ENCODE assay signal across 14 cellular contexts in genomic region chrX:136021903-136022302, GRCh38. TPM values are rescaled to one million over a fixed set of nuclear protein-coding genes. Genes with fewer than 3 reads are reported as not detected.
DNase-seq lines count a peak whose midpoint lies in the region; ATAC-seq and TF ChIP-seq lines count a peak whose summit lies in the region.
"Had no signal": no experiment of that assay in that cellular context is flagged by ENCODE, and none has a peak within 500 bp of the region (broad histone marks: within the 10 kb centered on the region; RNA-seq: fewer than 3 reads in every experiment).

No MANE protein-coding gene starts in this region.

- H3K9me2 ChIP-seq in SK-N-SH = no peaks in the 10 kb centered on the region

- H3K9me3 ChIP-seq in SK-N-SH = no peaks in the 10 kb centered on the region
- H3K9me3 ChIP-seq: breast epithelium, upper lobe of right lung had no signal

- no peak overlapping the region for H3K4me3 ChIP-seq in SK-N-SH (ENCODE audit: low read depth in 2 of 2, low read length in 1 of 2)
- H3K4me3 ChIP-seq: breast epithelium, upper lobe of right lung had no signal

- H3K27me3 ChIP-seq in SK-N-SH (ENCODE audit: insufficient read depth) = no peaks in the 10 kb centered on the region
- H3K27me3 ChIP-seq: upper lobe of right lung had no signal

- POLR2A ChIA-PET in SK-N-SH (lab: Yijun Ruan, JAX) = no interaction called here

- no peak overlapping the region for H3K4me2 ChIP-seq in SK-N-SH

- no peaks in the 10 kb centered on the region for H3F3A ChIP-seq in SK-N-SH (replicated peaks; ENCODE audit: insufficient read depth)

- H3K27ac ChIP-seq in SK-N-SH (ENCODE audit: low read depth in 2 of 2, low read length in 1 of 2) = no peak overlapping the region
- H3K27ac ChIP-seq: breast epithelium, upper lobe of right lung had no signal

- DNase-seq in GM20000 (ENCODE audit: low spot score) (peak; percentile 9), dermis blood vessel endothelial cell (peak; percentile 60), middle frontal gyrus (ENCODE audit: extremely low spot score, low spot score) (no peak), SK-N-SH (no peak)
- DNase-seq: effector CD4-positive, alpha-beta T cell; NCI-H2081; stimulated activated CD4-positive, alpha-beta T cell treated with anti-CD3 and anti-CD28 coated beads, Interleukin-4, amount 100 ng/mL, for 24 hours; upper lobe of right lung had no signal

- TF ChIP-seq RAD21 in SK-N-SH (IDR thresholded peaks at IDR 0.05; ENCODE audit: low read length) = no peak

- H3K36me3 ChIP-seq in SK-N-SH (replicated peaks in 1 of 2; ENCODE audit: control insufficient read depth in 1 of 2, insufficient read depth in 2 of 2, low read length in 1 of 2) = no peaks in the 10 kb centered on the region
- H3K36me3 ChIP-seq: breast epithelium had no signal

- TF ChIP-seq EP300 in SK-N-SH (IDR thresholded peaks at IDR 0.05; ENCODE audit: borderline replicate concordance in 1 of 2, low read depth in 1 of 2, low read length in 1 of 2) = no peak

- CTCF ChIA-PET in SK-N-SH (lab: Yijun Ruan, JAX) = interaction anchor here (1.0 kb wide), 1 partner anchor 187 kb away, joined by 3 read pairs; no protein-coding TSS in a partner anchor

- no peaks in the 10 kb centered on the region for H4K20me1 ChIP-seq in SK-N-SH (ENCODE audit: insufficient read depth)

- no peaks in the 10 kb centered on the region for H3K4me1 ChIP-seq in SK-N-SH (ENCODE audit: control insufficient read depth in 1 of 2, insufficient read depth in 2 of 2, low read depth in 1 of 2, low read length in 1 of 2)
- H3K4me1 ChIP-seq: breast epithelium, upper lobe of right lung had no signal

- ATAC-seq in GM18858 (IDR thresholded peaks at IDR 0.05; ENCODE audit: unreplicated experiment) (peak; percentile 53), HG03066 (IDR thresholded peaks at IDR 0.05; ENCODE audit: low read depth, unreplicated experiment) (peak; percentile 55), GM21515 (IDR thresholded peaks at IDR 0.05; ENCODE audit: unreplicated experiment) (no peak)
- ATAC-seq: Panc1, sciatic nerve, upper lobe of right lung had no signal

- 57% methylated on average over 1 of the region's 1 CpG for WGBS in SK-N-SH (ENCODE audit: low lambda C conversion rate)

- TF ChIP-seq CTCF in GM20000 (IDR thresholded peaks at IDR 0.05; ENCODE audit: extremely low read depth, missing control alignments) = no peak
- TF ChIP-seq CTCF in SK-N-SH (IDR thresholded peaks at IDR 0.05) = no peak

- H3K79me2 ChIP-seq in SK-N-SH (ENCODE audit: insufficient read depth) = no peaks in the 10 kb centered on the region

- H3K9ac ChIP-seq in SK-N-SH = no peak overlapping the region

- no peak overlapping the region for H2AFZ ChIP-seq in SK-N-SH (ENCODE audit: low read depth)

TF ChIP-seq in SK-N-SH, 30 proteins besides CTCF, POLR2A, EP300 and RAD21:
- TF ChIP-seq YY1 (IDR thresholded peaks at IDR 0.05; ENCODE audit: low read depth) (no peak), EZH2phosphoT487 (IDR thresholded peaks at IDR 0.05; ENCODE audit: borderline replicate concordance, low read depth) (no peak)

RNA-seq across cellular contexts. Expression of gene SLC9A6, which starts 36.7 kb away (rescaled TPM):
- total RNA-seq in dermis blood vessel endothelial cell = 18.4 and 19.3 TPM in 2 replicates
- polyA plus RNA-seq in SK-N-SH (2012; rRNA removed) = 5.0 and 6.7 TPM in 2 replicates
- polyA plus RNA-seq in SK-N-SH (2012; cell fraction: cytosol; rRNA removed) = 6.8 and 7.2 TPM in 2 replicates
- polyA plus RNA-seq in SK-N-SH (2012; cell fraction: nucleus; rRNA removed) = 2.7 and 6.3 TPM in 2 replicates

RNA-seq across cellular contexts. Expression of gene MMGT1, which starts 48.1 kb away (rescaled TPM):
- 5.8 and 13.0 TPM in 2 replicates for total RNA-seq in dermis blood vessel endothelial cell
- 7.3 and 8.7 TPM in 2 replicates for polyA plus RNA-seq in SK-N-SH (2012; rRNA removed)
- polyA plus RNA-seq in SK-N-SH (2012; cell fraction: cytosol; rRNA removed) = 12.2 and 14.8 TPM in 2 replicates
- 1.7 and 3.1 TPM in 2 replicates for polyA plus RNA-seq in SK-N-SH (2012; cell fraction: nucleus; rRNA removed)

Comparison
In these comparisons a context has a peak if more than half of its experiments do, and no peak if none do; other contexts are left out.
1. DNase-seq: peak in GM20000 (single experiment) and dermis blood vessel endothelial cell (single experiment); none in middle frontal gyrus (single experiment) and SK-N-SH (single experiment).